21 cellular contexts compared by ENCODE assay signal in genomic region chr12:66915312-66915904, GRCh38.
DNase-seq lines count a peak whose midpoint lies in the region; ATAC-seq and TF ChIP-seq lines count a peak whose summit lies in the region.
"Had no signal": no experiment of that assay in that cellular context is flagged by ENCODE, and none has a peak within 500 bp of the region (broad histone marks: within the 10 kb centered on the region; RNA-seq: fewer than 3 reads in every experiment).

No MANE protein-coding gene starts in this region.

- H2BK5ac ChIP-seq in neuronal stem cell (ENCODE audit: low read length), result no peak overlapping the region

- H3K27ac ChIP-seq in HUES64 (ENCODE audit: low read depth, low read length), result peak overlapping the region; percentile 14; the same call in 1 of the 2 replicates
- no peak overlapping the region for H3K27ac ChIP-seq in esophagus muscularis mucosa (replicated peaks in 1 of 4)
- H3K27ac ChIP-seq in neuronal stem cell (replicated peaks; ENCODE audit: low read length), result no peak overlapping the region
- H3K27ac ChIP-seq: epithelial cell of prostate, thyroid gland had no signal

- no peak overlapping the region for H3K9ac ChIP-seq in HUES64 (ENCODE audit: low read depth, low read length)
- H3K9ac ChIP-seq in neuronal stem cell (ENCODE audit: low read depth, low read length, poor library complexity), result no peak overlapping the region

- H2BK15ac ChIP-seq in neuronal stem cell (ENCODE audit: low read length), result no peak overlapping the region

- no peaks in the 10 kb centered on the region for H3K36me3 Mint-ChIP-seq in stimulated activated memory B cell treated with anti-CD40 and anti-IgM and Interleukin-4, amounts not matched to agents 10 μg/mL and 1 μg/mL and 100 μg/mL, for 72 hours
- H3K36me3 Mint-ChIP-seq: naive thymus-derived CD4-positive, alpha-beta T cell; stimulated activated effector memory CD8-positive, alpha-beta T cell treated with anti-CD3 and anti-CD28 coated beads, Interleukin-12 subunit alpha, Interleukin-12 subunit beta, amount 100 ng/mL, for 72 hours; T-cell had no signal

- H2AFZ ChIP-seq in neuronal stem cell (ENCODE audit: low read length), result peak overlapping the region; percentile 53

- H4K91ac ChIP-seq in neuronal stem cell (ENCODE audit: low read depth, low read length, poor library complexity), result no peak overlapping the region

- H3K9me3 ChIP-seq in HUES64 (ENCODE audit: insufficient read depth, low read depth, low read length), result no peaks in the 10 kb centered on the region
- H3K9me3 ChIP-seq in esophagus muscularis mucosa, result no peaks in the 10 kb centered on the region
- no peaks in the 10 kb centered on the region for H3K9me3 ChIP-seq in neuronal stem cell (replicated peaks in 1 of 2; ENCODE audit: control insufficient read depth in 2 of 2, insufficient read depth in 1 of 2, low read depth in 1 of 2, low read length in 2 of 2)
- H3K9me3 ChIP-seq: BE2C, thyroid gland had no signal

- H3K4me3 Mint-ChIP-seq in stimulated activated memory B cell treated with anti-CD40 and anti-IgM and Interleukin-4, amounts not matched to agents 10 μg/mL and 1 μg/mL and 100 μg/mL, for 72 hours, result no peak overlapping the region
- H3K4me3 Mint-ChIP-seq: activated naive CD4-positive, alpha-beta T cell treated with anti-CD3 and anti-CD28 coated beads, Interleukin-2, amount 50 U/mL, for 24 hours; naive thymus-derived CD4-positive, alpha-beta T cell; stimulated activated effector memory CD8-positive, alpha-beta T cell treated with anti-CD3 and anti-CD28 coated beads, Interleukin-12 subunit alpha, Interleukin-12 subunit beta, amount 100 ng/mL, for 72 hours; T-cell had no signal

- H2BK120ac ChIP-seq in neuronal stem cell (ENCODE audit: low read depth, low read length), result no peak overlapping the region

- 80% methylated on average over 6 of the region's 6 CpGs for WGBS in HUES64
- WGBS in esophagus muscularis mucosa, result 85% methylated on average over 6 of the region's 6 CpGs
- WGBS in neuronal stem cell (ENCODE audit: extremely low coverage in 2 of 2, insufficient read length in 2 of 2, insufficient replicate concordance in 1 of 2), 2 donors, result no CpG with 5 or more reads among the region's 6 CpGs

- no peak for TF ChIP-seq POLR2A in esophagus muscularis mucosa (IDR thresholded peaks at IDR 0.05; ENCODE audit: low read depth)

- H3K4me1 Mint-ChIP-seq in stimulated activated memory B cell treated with anti-CD40 and anti-IgM and Interleukin-4, amounts not matched to agents 10 μg/mL and 1 μg/mL and 100 μg/mL, for 72 hours, result no peaks in the 10 kb centered on the region
- H3K4me1 Mint-ChIP-seq: stimulated activated effector memory CD8-positive, alpha-beta T cell treated with anti-CD3 and anti-CD28 coated beads, Interleukin-12 subunit alpha, Interleukin-12 subunit beta, amount 100 ng/mL, for 72 hours had no signal

- H2BK12ac ChIP-seq in neuronal stem cell (ENCODE audit: low read length), result no peak overlapping the region

- H3K4me3 ChIP-seq in HUES64 (ENCODE audit: low read length) (no peak overlapping the region), esophagus muscularis mucosa (no peak overlapping the region), neuronal stem cell (ENCODE audit: low read length in 2 of 2) (peak overlapping the region in 1 of 2 donors; percentile 9)
- H3K4me3 ChIP-seq: GM12878, lung, thyroid gland had no signal

- no peak overlapping the region for H3K27ac Mint-ChIP-seq in stimulated activated memory B cell treated with anti-CD40 and anti-IgM and Interleukin-4, amounts not matched to agents 10 μg/mL and 1 μg/mL and 100 μg/mL, for 72 hours
- H3K27ac Mint-ChIP-seq: activated naive CD4-positive, alpha-beta T cell treated with anti-CD3 and anti-CD28 coated beads, Interleukin-2, amount 50 U/mL, for 24 hours; stimulated activated effector memory CD8-positive, alpha-beta T cell treated with anti-CD3 and anti-CD28 coated beads, Interleukin-12 subunit alpha, Interleukin-12 subunit beta, amount 100 ng/mL, for 72 hours; T-cell had no signal

- no peak overlapping the region for H3K23ac ChIP-seq in neuronal stem cell (ENCODE audit: low read depth, low read length, poor library complexity)

- H3K4me1 ChIP-seq in HUES64 (ENCODE audit: insufficient read depth, low read length), result peaks cover 17% of the 10 kb centered on the region; the same call in 1 of the 2 replicates
- H3K4me1 ChIP-seq in esophagus muscularis mucosa, result no peaks in the 10 kb centered on the region
- H3K4me1 ChIP-seq in neuronal stem cell (ENCODE audit: control insufficient read depth in 2 of 2, insufficient read depth in 1 of 2, low read depth in 1 of 2, low read length in 2 of 2), result peaks cover 11 to 13% of the 10 kb centered on the region in 2 donors
- H3K4me1 ChIP-seq: BE2C, thyroid gland had no signal

- no peaks in the 10 kb centered on the region for H3K27me3 Mint-ChIP-seq in stimulated activated memory B cell treated with anti-CD40 and anti-IgM and Interleukin-4, amounts not matched to agents 10 μg/mL and 1 μg/mL and 100 μg/mL, for 72 hours
- H3K27me3 Mint-ChIP-seq: activated naive CD4-positive, alpha-beta T cell treated with anti-CD3 and anti-CD28 coated beads, Interleukin-2, amount 50 U/mL, for 24 hours; naive thymus-derived CD4-positive, alpha-beta T cell; T-cell had no signal

- H3K79me1 ChIP-seq in neuronal stem cell (ENCODE audit: low read depth, low read length), result no peaks in the 10 kb centered on the region

- no peak overlapping the region for H2AK5ac ChIP-seq in neuronal stem cell (ENCODE audit: low read depth, low read length)

- no peak overlapping the region for H3K4me2 ChIP-seq in neuronal stem cell (ENCODE audit: insufficient read depth, low read length, poor library complexity, severe bottlenecking)

- H4K8ac ChIP-seq in neuronal stem cell (ENCODE audit: low read depth, low read length), result no peak overlapping the region

- H3K4ac ChIP-seq in neuronal stem cell (ENCODE audit: low read length), result no peak overlapping the region

- no peaks in the 10 kb centered on the region for H3K9me3 Mint-ChIP-seq in stimulated activated memory B cell treated with anti-CD40 and anti-IgM and Interleukin-4, amounts not matched to agents 10 μg/mL and 1 μg/mL and 100 μg/mL, for 72 hours
- H3K9me3 Mint-ChIP-seq: activated naive CD4-positive, alpha-beta T cell treated with anti-CD3 and anti-CD28 coated beads, Interleukin-2, amount 50 U/mL, for 24 hours; T-cell had no signal

- H3K27me3 ChIP-seq in HUES64 (ENCODE audit: insufficient read depth, low read length) (no peaks in the 10 kb centered on the region), esophagus muscularis mucosa (no peaks in the 10 kb centered on the region), neuronal stem cell (ENCODE audit: control insufficient read depth in 3 of 3, insufficient read depth in 3 of 3, low read depth in 1 of 3, low read length in 3 of 3) (no peaks in the 10 kb centered on the region)
- H3K27me3 ChIP-seq: BE2C, thyroid gland had no signal

- H3K36me3 ChIP-seq in HUES64 (ENCODE audit: insufficient read depth, low read length) (no peaks in the 10 kb centered on the region), esophagus muscularis mucosa (no peaks in the 10 kb centered on the region), neuronal stem cell (replicated peaks in 1 of 2; ENCODE audit: control insufficient read depth in 2 of 2, insufficient read depth in 2 of 2, low read length in 2 of 2) (no peaks in the 10 kb centered on the region)
- H3K36me3 ChIP-seq: BE2C, thyroid gland had no signal

- intact Hi-C loops in esophagus muscularis mucosa (cut with DNase I), result no loop called here

- no peak for TF ChIP-seq CTCF in esophagus muscularis mucosa (IDR thresholded peaks at IDR 0.05)

- TF ChIP-seq EP300 in esophagus muscularis mucosa (IDR thresholded peaks at IDR 0.05), result no peak

- H3K14ac ChIP-seq in neuronal stem cell (ENCODE audit: low read length), result no peak overlapping the region

- H3K18ac ChIP-seq in neuronal stem cell (ENCODE audit: low read length), result no peak overlapping the region

- DNase-seq in NCI-H69 (lab: John Stamatoyannopoulos, UW) (peak; percentile 87), esophagus muscularis mucosa (ENCODE audit: extremely low spot score) (peak; percentile 7), neuronal stem cell (ENCODE audit: low spot score) (peak; percentile 20), SK-N-DZ (ENCODE audit: low spot score) (no peak), AG08396 (ENCODE audit: low spot score) (no peak)
- DNase-seq: activated CD4-positive, alpha-beta T cell treated with anti-CD3 and anti-CD28 coated beads, Interleukin-2, amount 50 U/mL, for 4 hours; BE2C; GDM1; naive thymus-derived CD4-positive, alpha-beta T cell; NCI-H1436 treated with DMSO at 0.1 percent for 48 hours; NCI-H510A treated with DMSO at 0.1 percent for 48 hours; T-cell; thyroid gland had no signal

- no peak for ATAC-seq in stimulated activated memory B cell treated with anti-CD40 and anti-IgM and Interleukin-4, amounts not matched to agents 10 μg/mL and 1 μg/mL and 100 μg/mL, for 72 hours
- no peak for ATAC-seq in GM21447 (IDR thresholded peaks at IDR 0.05; ENCODE audit: unreplicated experiment)
- ATAC-seq: GM12878; naive thymus-derived CD4-positive, alpha-beta T cell; stimulated activated effector memory CD8-positive, alpha-beta T cell treated with anti-CD3 and anti-CD28 coated beads, Interleukin-12 subunit alpha, Interleukin-12 subunit beta, amount 100 ng/mL, for 72 hours; T-cell had no signal

Comparison
In these comparisons a context has a peak if more than half of its experiments do, and no peak if none do; other contexts are left out.
1. DNase-seq: peak in NCI-H69 (single experiment), esophagus muscularis mucosa (single experiment) and neuronal stem cell (single experiment); none in SK-N-DZ (single experiment) and AG08396 (single experiment).